Comparison of ENCODE assay signal across 8 cellular contexts in the genomic region with DNA sequence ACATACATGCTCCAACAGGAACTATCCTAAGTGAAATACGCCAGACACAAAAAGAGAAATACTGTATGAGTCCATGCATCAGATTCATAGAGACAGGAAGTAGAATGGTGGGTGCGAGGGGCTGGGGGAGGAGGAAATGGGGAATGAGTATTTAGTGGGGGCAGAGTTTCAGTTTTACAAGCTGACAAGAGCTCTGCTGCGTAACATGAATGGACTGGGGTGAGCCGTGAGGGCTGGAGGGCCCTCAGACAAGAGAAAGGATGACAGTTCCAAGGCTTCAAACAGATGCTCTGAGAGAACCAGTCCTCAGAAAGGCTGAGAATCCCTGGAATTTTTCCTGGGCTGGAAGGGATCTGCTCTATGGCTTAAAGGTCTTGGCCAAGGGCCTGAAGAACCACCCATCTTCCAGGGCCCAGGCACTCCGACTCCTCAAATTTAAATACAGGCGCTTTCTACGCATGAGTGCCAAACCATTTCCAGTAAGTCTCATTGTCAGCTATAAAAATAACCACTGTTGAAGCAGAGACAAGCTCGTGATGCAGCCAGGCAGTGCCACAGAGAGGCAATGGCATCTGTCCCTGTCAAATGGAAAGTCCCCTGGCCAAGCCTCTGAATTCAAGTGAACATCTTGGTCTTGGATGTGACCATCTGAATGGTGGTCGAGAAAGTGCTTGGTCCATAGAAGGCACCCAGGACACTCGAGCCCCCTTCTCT. TPM values are rescaled to one million over a fixed set of nuclear protein-coding genes. Genes with fewer than 3 reads are reported as not detected.
DNase-seq lines count a peak whose midpoint lies in the region; ATAC-seq, FAIRE-seq and TF ChIP-seq lines count a peak whose summit lies in the region.

No MANE protein-coding gene starts in this region.

- peak; percentile 18 to 29 for DNase-seq in NOMO-1 (lab: John Stamatoyannopoulos, UW; ENCODE audit: unreplicated experiment in 2 of 2)
- DNase-seq in NOMO-1 treated with dmso at 0.1 percent for 144 hours (lab: John Stamatoyannopoulos, UW; ENCODE audit: unreplicated experiment), result no peak
- DNase-seq in activated CD8-positive, alpha-beta T cell treated with anti-CD3 and anti-CD28 coated beads for 36 hours, result peak; percentile 91
- DNase-seq in left ventricle myocardium inferior, result peak; percentile 39
- peak in 2 of 3 donors; percentile 52 to 63 for DNase-seq in stimulated activated CD4-positive, alpha-beta T cell treated with anti-CD3 and anti-CD28 coated beads, TNF-alpha, amount 100 ng/mL, for 48 hours (ENCODE audit: low read depth in 3 of 3)
- no peak for DNase-seq in D721Med (ENCODE audit: insufficient read length, low spot score)
- no peak for DNase-seq in NCI-H345 treated with DMSO at 0.1 percent for 48 hours (lab: John Stamatoyannopoulos, UW; ENCODE audit: unreplicated experiment)

- H3K27ac ChIP-seq in left ventricle myocardium inferior (replicated peaks), result peak overlapping the region; percentile 97

- peak overlapping the region; percentile 37 for H3K27ac Mint-ChIP-seq in activated CD8-positive, alpha-beta T cell treated with anti-CD3 and anti-CD28 coated beads for 36 hours

- POLR2A ChIA-PET in activated CD8-positive, alpha-beta T cell treated with anti-CD3 and anti-CD28 coated beads for 36 hours (lab: Charles Lee), result interaction anchor here (0.6 to 2.4 kb wide), 8 partner anchors 13 to 95 kb away, joined by 3 to 12 read pairs (median 3); no protein-coding TSS in a partner anchor

- peaks cover 2% of the 10 kb centered on the region for H3K9me3 Mint-ChIP-seq in activated CD8-positive, alpha-beta T cell treated with anti-CD3 and anti-CD28 coated beads for 36 hours

- no peaks in the 10 kb centered on the region for H3K36me3 Mint-ChIP-seq in activated CD8-positive, alpha-beta T cell treated with anti-CD3 and anti-CD28 coated beads for 36 hours (ENCODE audit: low read depth)

- H3K4me1 ChIP-seq in left ventricle myocardium inferior, result peaks cover 82% of the 10 kb centered on the region

- no peak overlapping the region for H3K4me3 ChIP-seq in left ventricle myocardium inferior

- no peaks in the 10 kb centered on the region for H3K9me3 ChIP-seq in left ventricle myocardium inferior (replicated peaks)

- peaks cover 4% of the 10 kb centered on the region for H3K27me3 Mint-ChIP-seq in activated CD8-positive, alpha-beta T cell treated with anti-CD3 and anti-CD28 coated beads for 36 hours

- peak; percentile 59 for ATAC-seq in HG03103 (IDR thresholded peaks at IDR 0.05; ENCODE audit: low read depth, unreplicated experiment)
- ATAC-seq in activated CD8-positive, alpha-beta T cell treated with anti-CD3 and anti-CD28 coated beads for 36 hours, result peak; percentile 84

- intact Hi-C loops in activated CD8-positive, alpha-beta T cell treated with anti-CD3 and anti-CD28 coated beads for 36 hours (cut with micrococcal nuclease), result loop anchor here (2.0 kb wide), 2 partner anchors 13 to 25 kb away; no protein-coding TSS in a partner anchor
- intact Hi-C loops in left ventricle myocardium inferior (cut with micrococcal nuclease), result no loop called here

- CTCF ChIA-PET in activated CD8-positive, alpha-beta T cell treated with anti-CD3 and anti-CD28 coated beads for 36 hours (lab: Charles Lee), result interaction anchor here (0.9 to 3.2 kb wide), 8 partner anchors 10 to 95 kb away, joined by 3 to 16 read pairs (median 5); no protein-coding TSS in a partner anchor

- no peak for TF ChIP-seq CTCF in activated CD8-positive, alpha-beta T cell treated with anti-CD3 and anti-CD28 coated beads for 36 hours (IDR thresholded peaks at IDR 0.05)
- no peak for TF ChIP-seq CTCF in left ventricle myocardium inferior (IDR thresholded peaks at IDR 0.05; ENCODE audit: borderline replicate concordance)
- no peak for TF ChIP-seq CTCF in D721Med (IDR thresholded peaks at IDR 0.05; ENCODE audit: insufficient read depth, missing control alignments)

- H3K27me3 ChIP-seq in left ventricle myocardium inferior (ENCODE audit: low read depth), result no peaks in the 10 kb centered on the region

- FAIRE-seq in D721Med (lab: Jason Lieb, UNC), result no peak

- H3K4me1 Mint-ChIP-seq in activated CD8-positive, alpha-beta T cell treated with anti-CD3 and anti-CD28 coated beads for 36 hours (ENCODE audit: low read depth), result peaks cover 47% of the 10 kb centered on the region

- H3K36me3 ChIP-seq in left ventricle myocardium inferior, result no peaks in the 10 kb centered on the region

- H3K4me3 Mint-ChIP-seq in activated CD8-positive, alpha-beta T cell treated with anti-CD3 and anti-CD28 coated beads for 36 hours, result peak overlapping the region; percentile 4

RNA-seq across cellular contexts. Expression of a gene that starts 17.5 kb away (rescaled TPM):
- total RNA-seq in activated CD8-positive, alpha-beta T cell treated with anti-CD3 and anti-CD28 coated beads for 36 hours, result 1 to 10 TPM in 1 of 2 experiments, under 1 TPM in 1; 0.94 to 1.0 TPM
- 65.2 TPM for total RNA-seq in left ventricle myocardium inferior

Comparison
In these comparisons a context has a peak if more than half of its experiments do, and no peak if none do; other contexts are left out.
1. DNase-seq: peak in NOMO-1 (2 of 2), activated CD8-positive, alpha-beta T cell treated with anti-CD3 and anti-CD28 coated beads for 36 hours (single experiment), left ventricle myocardium inferior (single experiment) and stimulated activated CD4-positive, alpha-beta T cell treated with anti-CD3 and anti-CD28 coated beads, TNF-alpha, amount 100 ng/mL, for 48 hours (2 of 3); none in NOMO-1 treated with dmso at 0.1 percent for 144 hours (single experiment), D721Med (single experiment) and NCI-H345 treated with DMSO at 0.1 percent for 48 hours (single experiment).
2. RNA of a gene that starts 17.5 kb away (total RNA-seq): 65.2 TPM in left ventricle myocardium inferior (single experiment); 0.94 to 1.0 TPM in activated CD8-positive, alpha-beta T cell treated with anti-CD3 and anti-CD28 coated beads for 36 hours; every median in the first group is over 10 times any median in the second.